2 cellular contexts compared by ENCODE assay signal in the genomic region with DNA sequence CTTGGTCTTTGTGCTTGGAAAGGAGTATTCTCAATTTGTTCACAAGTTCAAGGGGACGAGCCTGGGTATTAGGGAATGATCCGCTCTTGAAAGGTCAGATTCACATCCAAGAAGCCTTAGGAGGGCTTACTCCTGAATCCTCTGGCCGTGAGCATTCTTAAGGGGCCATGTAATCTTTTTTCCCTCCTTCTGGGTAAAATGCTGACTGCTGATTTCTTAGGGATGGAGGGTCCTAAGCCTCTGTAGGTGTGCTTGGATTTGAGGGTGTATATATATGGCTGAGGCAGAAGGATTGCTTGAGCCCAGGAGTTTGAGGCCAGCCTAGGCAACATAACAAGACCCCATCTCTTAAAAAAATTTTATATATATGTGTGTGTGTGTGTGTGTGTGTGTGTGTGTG.
TF ChIP-seq lines count a peak whose summit lies in the region.

No MANE protein-coding gene starts in this region.

TF ChIP-seq in SK-N-SH, 30 proteins besides CTCF, POLR2A, EP300 and RAD21 (continued from another document):
- TF ChIP-seq FOSL2 (IDR thresholded peaks at IDR 0.05; ENCODE audit: borderline replicate concordance, low read depth) = no peak
- TF ChIP-seq ELF1 (IDR thresholded peaks at IDR 0.05) = no peak
- TF ChIP-seq, protein P1, sequence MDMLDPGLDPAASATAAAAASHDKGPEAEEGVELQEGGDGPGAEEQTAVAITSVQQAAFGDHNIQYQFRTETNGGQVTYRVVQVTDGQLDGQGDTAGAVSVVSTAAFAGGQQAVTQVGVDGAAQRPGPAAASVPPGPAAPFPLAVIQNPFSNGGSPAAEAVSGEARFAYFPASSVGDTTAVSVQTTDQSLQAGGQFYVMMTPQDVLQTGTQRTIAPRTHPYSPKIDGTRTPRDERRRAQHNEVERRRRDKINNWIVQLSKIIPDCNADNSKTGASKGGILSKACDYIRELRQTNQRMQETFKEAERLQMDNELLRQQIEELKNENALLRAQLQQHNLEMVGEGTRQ (IDR thresholded peaks at IDR 0.05; ENCODE audit: borderline replicate concordance, low read depth, low read length) = no peak
- TF ChIP-seq, protein P2, sequence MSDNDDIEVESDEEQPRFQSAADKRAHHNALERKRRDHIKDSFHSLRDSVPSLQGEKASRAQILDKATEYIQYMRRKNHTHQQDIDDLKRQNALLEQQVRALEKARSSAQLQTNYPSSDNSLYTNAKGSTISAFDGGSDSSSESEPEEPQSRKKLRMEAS (IDR thresholded peaks at IDR 0.05; ENCODE audit: low read depth) = no peak
- TF ChIP-seq RFX5 (IDR thresholded peaks at IDR 0.05; ENCODE audit: low read length) = no peak
- no peak for TF ChIP-seq MEF2A (IDR thresholded peaks at IDR 0.05; ENCODE audit: borderline replicate concordance, low read depth)
- TF ChIP-seq, protein P3, sequence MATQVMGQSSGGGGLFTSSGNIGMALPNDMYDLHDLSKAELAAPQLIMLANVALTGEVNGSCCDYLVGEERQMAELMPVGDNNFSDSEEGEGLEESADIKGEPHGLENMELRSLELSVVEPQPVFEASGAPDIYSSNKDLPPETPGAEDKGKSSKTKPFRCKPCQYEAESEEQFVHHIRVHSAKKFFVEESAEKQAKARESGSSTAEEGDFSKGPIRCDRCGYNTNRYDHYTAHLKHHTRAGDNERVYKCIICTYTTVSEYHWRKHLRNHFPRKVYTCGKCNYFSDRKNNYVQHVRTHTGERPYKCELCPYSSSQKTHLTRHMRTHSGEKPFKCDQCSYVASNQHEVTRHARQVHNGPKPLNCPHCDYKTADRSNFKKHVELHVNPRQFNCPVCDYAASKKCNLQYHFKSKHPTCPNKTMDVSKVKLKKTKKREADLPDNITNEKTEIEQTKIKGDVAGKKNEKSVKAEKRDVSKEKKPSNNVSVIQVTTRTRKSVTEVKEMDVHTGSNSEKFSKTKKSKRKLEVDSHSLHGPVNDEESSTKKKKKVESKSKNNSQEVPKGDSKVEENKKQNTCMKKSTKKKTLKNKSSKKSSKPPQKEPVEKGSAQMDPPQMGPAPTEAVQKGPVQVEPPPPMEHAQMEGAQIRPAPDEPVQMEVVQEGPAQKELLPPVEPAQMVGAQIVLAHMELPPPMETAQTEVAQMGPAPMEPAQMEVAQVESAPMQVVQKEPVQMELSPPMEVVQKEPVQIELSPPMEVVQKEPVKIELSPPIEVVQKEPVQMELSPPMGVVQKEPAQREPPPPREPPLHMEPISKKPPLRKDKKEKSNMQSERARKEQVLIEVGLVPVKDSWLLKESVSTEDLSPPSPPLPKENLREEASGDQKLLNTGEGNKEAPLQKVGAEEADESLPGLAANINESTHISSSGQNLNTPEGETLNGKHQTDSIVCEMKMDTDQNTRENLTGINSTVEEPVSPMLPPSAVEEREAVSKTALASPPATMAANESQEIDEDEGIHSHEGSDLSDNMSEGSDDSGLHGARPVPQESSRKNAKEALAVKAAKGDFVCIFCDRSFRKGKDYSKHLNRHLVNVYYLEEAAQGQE (IDR thresholded peaks at IDR 0.05; ENCODE audit: low read depth, low read length) = no peak
- no peak for TF ChIP-seq FOXM1 (IDR thresholded peaks at IDR 0.05; ENCODE audit: low read depth)
- no peak for TF ChIP-seq POLR2AphosphoS5 (IDR thresholded peaks at IDR 0.05; ENCODE audit: low read depth, low read length)
- TF ChIP-seq RXRA (IDR thresholded peaks at IDR 0.05; ENCODE audit: borderline replicate concordance, low read depth) = no peak
- no peak for TF ChIP-seq FOXJ3 (CRISPR knock-in tag; IDR thresholded peaks at IDR 0.05)
- TF ChIP-seq, protein P4, sequence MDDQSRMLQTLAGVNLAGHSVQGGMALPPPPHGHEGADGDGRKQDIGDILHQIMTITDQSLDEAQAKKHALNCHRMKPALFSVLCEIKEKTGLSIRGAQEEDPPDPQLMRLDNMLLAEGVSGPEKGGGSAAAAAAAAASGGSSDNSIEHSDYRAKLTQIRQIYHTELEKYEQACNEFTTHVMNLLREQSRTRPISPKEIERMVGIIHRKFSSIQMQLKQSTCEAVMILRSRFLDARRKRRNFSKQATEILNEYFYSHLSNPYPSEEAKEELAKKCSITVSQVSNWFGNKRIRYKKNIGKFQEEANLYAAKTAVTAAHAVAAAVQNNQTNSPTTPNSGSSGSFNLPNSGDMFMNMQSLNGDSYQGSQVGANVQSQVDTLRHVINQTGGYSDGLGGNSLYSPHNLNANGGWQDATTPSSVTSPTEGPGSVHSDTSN (IDR thresholded peaks at IDR 0.05) = no peak
- TF ChIP-seq, protein P5, sequence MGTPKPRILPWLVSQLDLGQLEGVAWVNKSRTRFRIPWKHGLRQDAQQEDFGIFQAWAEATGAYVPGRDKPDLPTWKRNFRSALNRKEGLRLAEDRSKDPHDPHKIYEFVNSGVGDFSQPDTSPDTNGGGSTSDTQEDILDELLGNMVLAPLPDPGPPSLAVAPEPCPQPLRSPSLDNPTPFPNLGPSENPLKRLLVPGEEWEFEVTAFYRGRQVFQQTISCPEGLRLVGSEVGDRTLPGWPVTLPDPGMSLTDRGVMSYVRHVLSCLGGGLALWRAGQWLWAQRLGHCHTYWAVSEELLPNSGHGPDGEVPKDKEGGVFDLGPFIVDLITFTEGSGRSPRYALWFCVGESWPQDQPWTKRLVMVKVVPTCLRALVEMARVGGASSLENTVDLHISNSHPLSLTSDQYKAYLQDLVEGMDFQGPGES (IDR thresholded peaks at IDR 0.05; ENCODE audit: low read depth, low read length) = no peak
- no peak for TF ChIP-seq TAF1 (IDR thresholded peaks at IDR 0.05; ENCODE audit: borderline replicate concordance, low read depth, low read length)
- no peak for TF ChIP-seq RCOR1 (IDR thresholded peaks at IDR 0.05; ENCODE audit: low read length)

TF ChIP-seq in SK-N-SH treated with all-trans-retinoic acid at 6 μM for 48 hours, 23 proteins besides CTCF, POLR2A, EP300 and RAD21:
- TF ChIP-seq, protein P6, sequence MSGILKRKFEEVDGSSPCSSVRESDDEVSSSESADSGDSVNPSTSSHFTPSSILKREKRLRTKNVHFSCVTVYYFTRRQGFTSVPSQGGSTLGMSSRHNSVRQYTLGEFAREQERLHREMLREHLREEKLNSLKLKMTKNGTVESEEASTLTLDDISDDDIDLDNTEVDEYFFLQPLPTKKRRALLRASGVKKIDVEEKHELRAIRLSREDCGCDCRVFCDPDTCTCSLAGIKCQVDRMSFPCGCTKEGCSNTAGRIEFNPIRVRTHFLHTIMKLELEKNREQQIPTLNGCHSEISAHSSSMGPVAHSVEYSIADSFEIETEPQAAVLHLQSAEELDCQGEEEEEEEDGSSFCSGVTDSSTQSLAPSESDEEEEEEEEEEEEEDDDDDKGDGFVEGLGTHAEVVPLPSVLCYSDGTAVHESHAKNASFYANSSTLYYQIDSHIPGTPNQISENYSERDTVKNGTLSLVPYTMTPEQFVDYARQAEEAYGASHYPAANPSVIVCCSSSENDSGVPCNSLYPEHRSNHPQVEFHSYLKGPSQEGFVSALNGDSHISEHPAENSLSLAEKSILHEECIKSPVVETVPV (CRISPR knock-in tag; IDR thresholded peaks at IDR 0.05) = no peak
- TF ChIP-seq, protein P7, sequence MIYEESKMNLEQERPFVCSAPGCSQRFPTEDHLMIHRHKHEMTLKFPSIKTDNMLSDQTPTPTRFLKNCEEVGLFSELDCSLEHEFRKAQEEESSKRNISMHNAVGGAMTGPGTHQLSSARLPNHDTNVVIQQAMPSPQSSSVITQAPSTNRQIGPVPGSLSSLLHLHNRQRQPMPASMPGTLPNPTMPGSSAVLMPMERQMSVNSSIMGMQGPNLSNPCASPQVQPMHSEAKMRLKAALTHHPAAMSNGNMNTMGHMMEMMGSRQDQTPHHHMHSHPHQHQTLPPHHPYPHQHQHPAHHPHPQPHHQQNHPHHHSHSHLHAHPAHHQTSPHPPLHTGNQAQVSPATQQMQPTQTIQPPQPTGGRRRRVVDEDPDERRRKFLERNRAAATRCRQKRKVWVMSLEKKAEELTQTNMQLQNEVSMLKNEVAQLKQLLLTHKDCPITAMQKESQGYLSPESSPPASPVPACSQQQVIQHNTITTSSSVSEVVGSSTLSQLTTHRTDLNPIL (CRISPR knock-in tag; IDR thresholded peaks at IDR 0.05; ENCODE audit: low read depth) = no peak
- TF ChIP-seq ZC3H10 (CRISPR knock-in tag; IDR thresholded peaks at IDR 0.05) = no peak
- TF ChIP-seq ZNF8 (CRISPR knock-in tag; IDR thresholded peaks at IDR 0.05) = no peak
- TF ChIP-seq PPARA (CRISPR knock-in tag; IDR thresholded peaks at IDR 0.05; ENCODE audit: borderline replicate concordance) = no peak
- no peak for TF ChIP-seq CSDC2 (CRISPR knock-in tag; IDR thresholded peaks at IDR 0.05)
- no peak for TF ChIP-seq ZNF70 (CRISPR knock-in tag; IDR thresholded peaks at IDR 0.05)
- no peak for TF ChIP-seq ZFP30 (CRISPR knock-in tag; IDR thresholded peaks at IDR 0.05)
- TF ChIP-seq ZNF565 (CRISPR knock-in tag; conservative IDR thresholded peaks at IDR 0.05; ENCODE audit: low read depth) = no peak
- TF ChIP-seq, protein P8, sequence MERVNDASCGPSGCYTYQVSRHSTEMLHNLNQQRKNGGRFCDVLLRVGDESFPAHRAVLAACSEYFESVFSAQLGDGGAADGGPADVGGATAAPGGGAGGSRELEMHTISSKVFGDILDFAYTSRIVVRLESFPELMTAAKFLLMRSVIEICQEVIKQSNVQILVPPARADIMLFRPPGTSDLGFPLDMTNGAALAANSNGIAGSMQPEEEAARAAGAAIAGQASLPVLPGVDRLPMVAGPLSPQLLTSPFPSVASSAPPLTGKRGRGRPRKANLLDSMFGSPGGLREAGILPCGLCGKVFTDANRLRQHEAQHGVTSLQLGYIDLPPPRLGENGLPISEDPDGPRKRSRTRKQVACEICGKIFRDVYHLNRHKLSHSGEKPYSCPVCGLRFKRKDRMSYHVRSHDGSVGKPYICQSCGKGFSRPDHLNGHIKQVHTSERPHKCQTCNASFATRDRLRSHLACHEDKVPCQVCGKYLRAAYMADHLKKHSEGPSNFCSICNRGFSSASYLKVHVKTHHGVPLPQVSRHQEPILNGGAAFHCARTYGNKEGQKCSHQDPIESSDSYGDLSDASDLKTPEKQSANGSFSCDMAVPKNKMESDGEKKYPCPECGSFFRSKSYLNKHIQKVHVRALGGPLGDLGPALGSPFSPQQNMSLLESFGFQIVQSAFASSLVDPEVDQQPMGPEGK (CRISPR knock-in tag; IDR thresholded peaks at IDR 0.05; ENCODE audit: borderline replicate concordance) = no peak
- no peak for TF ChIP-seq BACH2 (CRISPR knock-in tag; IDR thresholded peaks at IDR 0.05; ENCODE audit: borderline replicate concordance)
